ENCODE assay signal across 9 cellular contexts in the genomic region with DNA sequence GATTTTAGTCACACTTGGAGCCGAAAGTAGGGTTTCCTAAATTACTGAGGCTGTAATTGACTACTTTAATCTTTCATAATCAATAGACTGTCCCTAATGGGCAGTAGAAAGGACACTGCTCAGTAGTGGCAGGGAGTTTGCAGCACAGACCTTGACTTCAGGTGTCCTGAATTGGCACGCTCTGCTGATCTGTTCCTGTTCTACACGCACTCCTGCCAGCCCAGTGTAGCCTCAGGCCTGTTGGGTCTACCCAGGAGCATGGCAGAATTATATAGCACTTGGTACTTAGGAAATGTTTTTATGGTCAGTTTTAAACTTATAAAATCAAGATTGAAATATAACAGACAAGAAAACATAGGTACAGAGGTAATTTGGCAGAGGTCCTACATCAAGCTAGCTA. TPM values are rescaled to one million over a fixed set of nuclear protein-coding genes. Genes with fewer than 3 reads are reported as not detected.
DNase-seq lines count a peak whose midpoint lies in the region; ATAC-seq and TF ChIP-seq lines count a peak whose summit lies in the region.
"Had no signal": no experiment of that assay in that cellular context is flagged by ENCODE, and none has a peak within 500 bp of the region (broad histone marks: within the 10 kb centered on the region; RNA-seq: fewer than 3 reads in every experiment).

No MANE protein-coding gene starts in this region.

- no peak for TF ChIP-seq CTCF in RWPE2 (IDR thresholded peaks at IDR 0.05; ENCODE audit: poor library complexity, severe bottlenecking)
- TF ChIP-seq CTCF in epithelial cell of esophagus (IDR thresholded peaks at IDR 0.05; ENCODE audit: insufficient read depth, low read depth, low read length, missing control alignments): no peak
- no peak for TF ChIP-seq CTCF in psoas muscle (IDR thresholded peaks at IDR 0.05)

- no peaks in the 10 kb centered on the region for H3K27me3 Mint-ChIP-seq in T-helper 1 cell treated with Interleukin-12 subunit alpha and Interleukin-12 subunit beta and Interleukin-4 antibody, amounts not matched to agents 30 μg/mL and 1 μg/mL, for 36 hours (ENCODE audit: low read depth)

- H3K36me3 Mint-ChIP-seq in T-helper 1 cell treated with Interleukin-12 subunit alpha and Interleukin-12 subunit beta and Interleukin-4 antibody, amounts not matched to agents 30 μg/mL and 1 μg/mL, for 36 hours (ENCODE audit: low read depth): peaks cover 21% of the 10 kb centered on the region

- H3K27me3 ChIP-seq in RWPE2 (ENCODE audit: insufficient read depth, poor library complexity, severe bottlenecking) (no peaks in the 10 kb centered on the region), psoas muscle (ENCODE audit: insufficient read depth in 3 of 3, low read length in 2 of 3) (no peaks in the 10 kb centered on the region)

- peak overlapping the region; percentile 44 for H3K27ac ChIP-seq in RWPE2 (ENCODE audit: poor library complexity, severe bottlenecking)
- H3K27ac ChIP-seq in psoas muscle: peak overlapping the region; percentile 74

- H3K27ac Mint-ChIP-seq in T-helper 1 cell treated with Interleukin-12 subunit alpha and Interleukin-12 subunit beta and Interleukin-4 antibody, amounts not matched to agents 30 μg/mL and 1 μg/mL, for 36 hours: peak overlapping the region; percentile 58

- peaks cover 52% of the 10 kb centered on the region for H3K4me1 Mint-ChIP-seq in T-helper 1 cell treated with Interleukin-12 subunit alpha and Interleukin-12 subunit beta and Interleukin-4 antibody, amounts not matched to agents 30 μg/mL and 1 μg/mL, for 36 hours (ENCODE audit: low read depth)

- H3K36me3 ChIP-seq in RWPE2 (ENCODE audit: low read depth) (peaks cover 77% of the 10 kb centered on the region), psoas muscle (ENCODE audit: insufficient read depth in 1 of 2, low read depth in 1 of 2) (peaks cover 0 to 23% of the 10 kb centered on the region in 2 donors)

- ATAC-seq in RWPE2 (ENCODE audit: low read depth): peak; percentile 43; the same call in 2 of the 3 replicates
- ATAC-seq in psoas muscle: peak in 1 of 4 donors; percentile 33
- no peak for ATAC-seq in HG02884 (IDR thresholded peaks at IDR 0.05; ENCODE audit: unreplicated experiment)

- H3K4me1 ChIP-seq in RWPE2 (ENCODE audit: insufficient read depth, poor library complexity, severe bottlenecking) (peaks cover 45% of the 10 kb centered on the region), psoas muscle (peaks cover 100% of the 10 kb centered on the region)

- DNase-seq in T-helper 1 cell (no peak), RWPE2 (ENCODE audit: low spot score) (no peak), epithelial cell of esophagus (ENCODE audit: low read depth) (peak; percentile 42), psoas muscle (no peak), activated gamma-delta T cell treated with Interleukin-2 at 50 U/mL for 16 hours (no peak)
- DNase-seq in central memory CD4-positive, alpha-beta T cell: no peak
- DNase-seq: hypothalamus had no signal

- WGBS in psoas muscle, 3 donors: 26 to 54% (median 30%) methylated on average over 3 of the region's 3 CpGs

- H3K9me3 ChIP-seq in RWPE2 (ENCODE audit: severe bottlenecking) (no peaks in the 10 kb centered on the region), psoas muscle (no peaks in the 10 kb centered on the region)

- H3K4me3 ChIP-seq in RWPE2 (ENCODE audit: severe bottlenecking): no peak overlapping the region
- H3K4me3 ChIP-seq in epithelial cell of esophagus (ENCODE audit: low read length): no peak overlapping the region
- no peak overlapping the region for H3K4me3 ChIP-seq in psoas muscle

- intact Hi-C loops in psoas muscle (cut with DNase I): loop anchor here in 1 of 2 donors (5.0 kb wide), 1 partner anchor 116 kb away; no protein-coding TSS in a partner anchor

- no peak overlapping the region for H3K4me3 Mint-ChIP-seq in T-helper 1 cell treated with Interleukin-12 subunit alpha and Interleukin-12 subunit beta and Interleukin-4 antibody, amounts not matched to agents 30 μg/mL and 1 μg/mL, for 36 hours

- no peaks in the 10 kb centered on the region for H3K9me3 Mint-ChIP-seq in T-helper 1 cell treated with Interleukin-12 subunit alpha and Interleukin-12 subunit beta and Interleukin-4 antibody, amounts not matched to agents 30 μg/mL and 1 μg/mL, for 36 hours

RNA-seq across cellular contexts. Expression of a gene that starts 9.0 kb away (rescaled TPM):
- total RNA-seq in psoas muscle: 100 to 1,000 TPM; 223 to 327 (median 284) TPM
- polyA plus RNA-seq in psoas muscle: 100 to 1,000 TPM; 196 to 263 (median 221) TPM

RNA-seq across cellular contexts. Expression of a gene that starts 26.7 kb away (rescaled TPM):
- 1 to 10 TPM; 1.9 to 3.3 (median 2.7) TPM for total RNA-seq in psoas muscle
- 1 to 10 TPM; 1.2 to 3.4 (median 2.9) TPM for polyA plus RNA-seq in psoas muscle
